In genomic region chr5:39080597-39081204, GRCh38 we compare ENCODE assay signal across 8 cellular contexts. TPM values are rescaled to one million over a fixed set of nuclear protein-coding genes. Genes with fewer than 3 reads are reported as not detected.
DNase-seq lines count a peak whose midpoint lies in the region; ATAC-seq and TF ChIP-seq lines count a peak whose summit lies in the region.

No MANE protein-coding gene starts in this region.

- ATAC-seq in Right ventricle myocardium superior (ENCODE audit: poor library complexity) = peak; percentile 87
- no peak for ATAC-seq in GM18907 (IDR thresholded peaks at IDR 0.05; ENCODE audit: unreplicated experiment)
- no peak for ATAC-seq in HG03378 (IDR thresholded peaks at IDR 0.05; ENCODE audit: unreplicated experiment)

- peak; percentile 81 for TF ChIP-seq CTCF in DOHH2 (IDR thresholded peaks at IDR 0.05; ENCODE audit: low read depth, low read length, poor library complexity, severe bottlenecking)
- TF ChIP-seq CTCF in adrenal gland (IDR thresholded peaks at IDR 0.05) = peak; percentile 88 to 96 (median 88)

- no peaks in the 10 kb centered on the region for H3K36me3 ChIP-seq in DOHH2 (ENCODE audit: control insufficient read depth, low read length)
- no peaks in the 10 kb centered on the region for H3K36me3 ChIP-seq in GM23248 (ENCODE audit: low read depth)
- no peaks in the 10 kb centered on the region for H3K36me3 ChIP-seq in adrenal gland (replicated peaks in 1 of 2)

- no peak for TF ChIP-seq POLR2A in adrenal gland (IDR thresholded peaks at IDR 0.05)

- H3K4me1 ChIP-seq in DOHH2 (ENCODE audit: control insufficient read depth, low read length) = peaks cover 33% of the 10 kb centered on the region
- H3K4me1 ChIP-seq in GM23248 (ENCODE audit: insufficient read depth) = peaks cover 10% of the 10 kb centered on the region; the same call in 1 of the 2 replicates
- H3K4me1 ChIP-seq in adrenal gland (replicated peaks in 1 of 2) = peaks cover 2 to 13% of the 10 kb centered on the region in 2 donors

- H3K27ac ChIP-seq in DOHH2 (ENCODE audit: low read depth, low read length) = no peak overlapping the region
- H3K27ac ChIP-seq in GM23248 = no peak overlapping the region
- H3K27ac ChIP-seq in adrenal gland = no peak overlapping the region

- H3K79me2 ChIP-seq in DOHH2 (ENCODE audit: control insufficient read depth, low read length) (no peaks in the 10 kb centered on the region), GM23248 (ENCODE audit: insufficient read depth) (no peaks in the 10 kb centered on the region)

- peak; percentile 85 for DNase-seq in GM23248
- peak; percentile 17 for DNase-seq in NCI-H345 treated with DMSO at 0.1 percent for 48 hours (lab: John Stamatoyannopoulos, UW; ENCODE audit: unreplicated experiment)
- DNase-seq in adrenal gland = peak; percentile 60 to 74 (median 63)
- DNase-seq in Right ventricle myocardium superior = no peak
- DNase-seq in pons (ENCODE audit: low spot score) = peak; percentile 71

- H2AFZ ChIP-seq in GM23248 = peak overlapping the region; percentile 49; the same call in 1 of the 2 replicates

- in situ Hi-C loops in GM23248 (cut with MboI) = no loop called here

- intact Hi-C loops in adrenal gland (cut with DNase I) (loop anchor here in 1 of 2 donors (5.0 kb wide), 1 partner anchor 88 kb away; no protein-coding TSS in a partner anchor), Right ventricle myocardium superior (cut with DNase I) (loop anchor here (2.0 kb wide), 1 partner anchor 76 kb away; no protein-coding TSS in a partner anchor)

- H3K4me2 ChIP-seq in DOHH2 (ENCODE audit: low read length) (no peak overlapping the region), GM23248 (ENCODE audit: unreplicated experiment) (no peak overlapping the region)

- no peaks in the 10 kb centered on the region for H4K20me1 ChIP-seq in DOHH2 (ENCODE audit: control insufficient read depth, insufficient read depth, low read depth, low read length)
- H4K20me1 ChIP-seq in GM23248 (ENCODE audit: insufficient read depth) = no peaks in the 10 kb centered on the region

- H3K9me3 ChIP-seq in DOHH2 (ENCODE audit: control insufficient read depth, insufficient read depth, low read length) = peaks cover 3% of the 10 kb centered on the region; the same call in 1 of the 2 replicates
- H3K9me3 ChIP-seq in GM23248 (ENCODE audit: low read depth) = no peaks in the 10 kb centered on the region
- no peaks in the 10 kb centered on the region for H3K9me3 ChIP-seq in adrenal gland (replicated peaks in 1 of 3)

- no peak overlapping the region for H3K9ac ChIP-seq in GM23248

- H3K4me3 ChIP-seq in DOHH2 (ENCODE audit: low read length) (no peak overlapping the region), GM23248 (no peak overlapping the region), adrenal gland (no peak overlapping the region)

- no peaks in the 10 kb centered on the region for H3K27me3 ChIP-seq in DOHH2 (ENCODE audit: control insufficient read depth, low read length)
- no peaks in the 10 kb centered on the region for H3K27me3 ChIP-seq in GM23248 (replicated peaks; ENCODE audit: insufficient read depth)
- no peaks in the 10 kb centered on the region for H3K27me3 ChIP-seq in adrenal gland

- H3K9me2 ChIP-seq in DOHH2 (replicated peaks; ENCODE audit: control insufficient read depth, low read length) = no peaks in the 10 kb centered on the region
- no peaks in the 10 kb centered on the region for H3K9me2 ChIP-seq in GM23248 (ENCODE audit: insufficient read depth)

- WGBS in GM23248 (ENCODE audit: low coverage in 1 of 2, low lambda C conversion rate in 2 of 2, missing lambda C conversion rate in 2 of 2), 2 experiments = 4 to 10% methylated on average over 3 of the region's 3 CpGs
- 2 to 6% (median 3%) methylated on average over 3 of the region's 3 CpGs for WGBS in adrenal gland, 4 donors

- peaks cover 6% of the 10 kb centered on the region for H3F3A ChIP-seq in DOHH2 (ENCODE audit: control insufficient read depth, insufficient read depth)
- H3F3A ChIP-seq in GM23248 (ENCODE audit: insufficient read depth) = peaks cover 17% of the 10 kb centered on the region; the same call in 1 of the 2 replicates

RNA-seq across cellular contexts. Expression of gene RICTOR, which starts 6.5 kb away (rescaled TPM):
- 12.5 and 17.2 TPM in 2 replicates for total RNA-seq in GM23248 (2014; rRNA removed; shearing (Covaris generic))
- polyA plus RNA-seq in GM23248 (2016; fragmentation: Nextera tagmentation; extraction: Ambion mirVana) (5.2 and 5.7 TPM in 2 replicates), adrenal gland (10 to 100 TPM in 1 of 3 donors, 1 to 10 TPM in 2; 4.7 to 10.2 (median 9.7) TPM)
- total RNA-seq in adrenal gland (10 to 100 TPM; 10.6 to 44.7 (median 23.8) TPM), Right ventricle myocardium superior (25.6 TPM)
